15 cellular contexts compared by ENCODE assay signal in the genomic region with DNA sequence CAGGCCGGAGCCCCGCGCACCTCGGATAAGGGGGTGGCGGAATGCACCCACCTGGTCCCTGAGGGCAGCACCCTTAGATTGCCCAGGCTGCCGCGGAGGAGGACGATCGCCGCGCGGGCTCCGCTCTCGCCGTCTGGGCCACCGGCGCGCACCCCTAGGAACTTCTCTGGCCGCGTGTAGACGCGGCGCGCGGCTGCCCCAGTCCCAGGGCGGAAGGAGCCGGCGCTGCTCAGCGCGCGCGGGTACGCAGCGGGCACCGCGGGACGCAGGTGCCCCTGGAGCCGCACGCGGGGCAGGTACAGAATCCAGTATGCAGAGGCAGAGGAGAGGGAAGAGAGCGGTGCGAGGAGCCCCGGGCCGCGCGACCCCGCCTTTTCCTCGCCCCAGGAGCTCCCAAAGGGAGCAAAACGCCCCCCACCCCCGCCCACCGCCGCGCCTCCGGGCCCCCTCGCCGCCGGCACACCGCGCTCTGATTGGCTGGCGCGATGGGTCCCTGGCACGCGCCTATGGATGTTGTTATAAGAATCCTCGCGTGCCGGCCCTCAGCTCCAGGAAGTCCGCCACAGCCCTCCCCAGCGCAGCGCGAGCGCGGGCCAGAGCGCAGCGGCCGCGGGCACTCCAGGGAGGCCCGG. TPM values are rescaled to one million over a fixed set of nuclear protein-coding genes. Genes with fewer than 3 reads are reported as not detected.
DNase-seq lines count a peak whose midpoint lies in the region; TF ChIP-seq lines count a peak whose summit lies in the region.
"Had no signal": no experiment of that assay in that cellular context is flagged by ENCODE, and none has a peak within 500 bp of the region (broad histone marks: within the 10 kb centered on the region; RNA-seq: fewer than 3 reads in every experiment).

A gene with protein sequence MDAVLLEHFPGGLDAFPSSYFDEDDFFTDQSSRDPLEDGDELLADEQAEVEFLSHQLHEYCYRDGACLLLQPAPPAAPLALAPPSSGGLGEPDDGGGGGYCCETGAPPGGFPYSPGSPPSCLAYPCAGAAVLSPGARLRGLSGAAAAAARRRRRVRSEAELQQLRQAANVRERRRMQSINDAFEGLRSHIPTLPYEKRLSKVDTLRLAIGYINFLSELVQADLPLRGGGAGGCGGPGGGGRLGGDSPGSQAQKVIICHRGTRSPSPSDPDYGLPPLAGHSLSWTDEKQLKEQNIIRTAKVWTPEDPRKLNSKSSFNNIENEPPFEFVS (plus strand): TSS at position 549 of the 632 bp plus-strand sequence. CDS start 219 bp downstream, outside the sequence.

- no peaks in the 10 kb centered on the region for H3K4me1 Mint-ChIP-seq in activated CD4-positive, alpha-beta memory T cell treated with anti-CD3 and anti-CD28 coated beads, Interleukin-2, amount 10 ng/mL, durations not matched to agents 7 days and 5 days
- H3K4me1 Mint-ChIP-seq in activated CD4-positive, alpha-beta memory T cell treated with anti-CD3 and anti-CD28 coated beads for 36 hours (ENCODE audit: low read depth) = peaks cover 4% of the 10 kb centered on the region
- H3K4me1 Mint-ChIP-seq: stimulated activated memory B cell treated with anti-CD40 and anti-IgM and Interleukin-4, amounts not matched to agents 10 μg/mL and 1 μg/mL and 100 μg/mL, for 72 hours had no signal

- H3K27me3 Mint-ChIP-seq in activated CD4-positive, alpha-beta memory T cell treated with anti-CD3 and anti-CD28 coated beads, Interleukin-2, amount 10 ng/mL, durations not matched to agents 7 days and 5 days = peaks cover 63% of the 10 kb centered on the region
- peaks cover 62% of the 10 kb centered on the region for H3K27me3 Mint-ChIP-seq in activated CD4-positive, alpha-beta memory T cell treated with anti-CD3 and anti-CD28 coated beads for 36 hours

- CTCF ChIA-PET in activated CD4-positive, alpha-beta memory T cell treated with anti-CD3 and anti-CD28 coated beads, Interleukin-2, amount 10 ng/mL, durations not matched to agents 7 days and 5 days (lab: Charles Lee) = no interaction called here
- CTCF ChIA-PET in activated CD4-positive, alpha-beta memory T cell treated with anti-CD3 and anti-CD28 coated beads for 36 hours (lab: Charles Lee) = no interaction called here

- H3K36me3 ChIP-seq in SK-N-MC (ENCODE audit: insufficient read depth, low read length) (no peaks in the 10 kb centered on the region), smooth muscle cell (ENCODE audit: low read depth) (no peaks in the 10 kb centered on the region)

- POLR2A ChIA-PET in activated CD4-positive, alpha-beta memory T cell treated with anti-CD3 and anti-CD28 coated beads, Interleukin-2, amount 10 ng/mL, durations not matched to agents 7 days and 5 days (lab: Charles Lee) = no interaction called here
- POLR2A ChIA-PET in activated CD4-positive, alpha-beta memory T cell treated with anti-CD3 and anti-CD28 coated beads for 36 hours (lab: Charles Lee) = no interaction called here

- H3K4me2 ChIP-seq in smooth muscle cell = peak within 1 kb of the TSS; percentile 69

- H3K36me3 Mint-ChIP-seq in activated CD4-positive, alpha-beta memory T cell treated with anti-CD3 and anti-CD28 coated beads, Interleukin-2, amount 10 ng/mL, durations not matched to agents 7 days and 5 days (ENCODE audit: low read depth) = no peaks in the 10 kb centered on the region
- H3K36me3 Mint-ChIP-seq in activated CD4-positive, alpha-beta memory T cell treated with anti-CD3 and anti-CD28 coated beads for 36 hours = no peaks in the 10 kb centered on the region
- H3K36me3 Mint-ChIP-seq: naive thymus-derived CD4-positive, alpha-beta T cell; stimulated activated memory B cell treated with anti-CD40 and anti-IgM and Interleukin-4, amounts not matched to agents 10 μg/mL and 1 μg/mL and 100 μg/mL, for 72 hours had no signal

- TF ChIP-seq CTCF in smooth muscle cell (IDR thresholded peaks at IDR 0.05; ENCODE audit: borderline replicate concordance, insufficient read depth, poor library complexity, severe bottlenecking) = no peak
- TF ChIP-seq CTCF in GM10266 (IDR thresholded peaks at IDR 0.05; ENCODE audit: control insufficient read depth, insufficient read depth, low read depth, missing control alignments) = no peak

- H4K20me1 ChIP-seq in smooth muscle cell (ENCODE audit: low read depth) = no peaks in the 10 kb centered on the region

- intact Hi-C loops in activated CD4-positive, alpha-beta memory T cell treated with anti-CD3 and anti-CD28 coated beads for 36 hours (cut with micrococcal nuclease) = loop anchor here (2.0 to 10.0 kb wide), 2 partner anchors 19 to 503 kb away; no protein-coding TSS in a partner anchor

- peak within 1 kb of the TSS; percentile 47 for H3K27ac Mint-ChIP-seq in activated CD4-positive, alpha-beta memory T cell treated with anti-CD3 and anti-CD28 coated beads, Interleukin-2, amount 10 ng/mL, durations not matched to agents 7 days and 5 days
- no peak within 1 kb of the TSS for H3K27ac Mint-ChIP-seq in activated CD4-positive, alpha-beta memory T cell treated with anti-CD3 and anti-CD28 coated beads for 36 hours
- H3K27ac Mint-ChIP-seq: stimulated activated memory B cell treated with anti-CD40 and anti-IgM and Interleukin-4, amounts not matched to agents 10 μg/mL and 1 μg/mL and 100 μg/mL, for 72 hours had no signal

- no peaks in the 10 kb centered on the region for H3F3A ChIP-seq in smooth muscle cell (ENCODE audit: low read depth)

- no peaks in the 10 kb centered on the region for H3K79me2 ChIP-seq in smooth muscle cell (ENCODE audit: low read depth)

- H3K27me3 ChIP-seq in smooth muscle cell (ENCODE audit: low read depth) = peaks cover 99% of the 10 kb centered on the region

- no peak for DNase-seq in activated CD4-positive, alpha-beta memory T cell treated with anti-CD3 and anti-CD28 coated beads, Interleukin-2, amount 10 ng/mL, durations not matched to agents 7 days and 5 days
- no peak for DNase-seq in activated CD4-positive, alpha-beta memory T cell treated with anti-CD3 and anti-CD28 coated beads for 36 hours
- no peak for DNase-seq in SK-N-MC (ENCODE audit: low read depth, low spot score)
- peak; percentile 46 for DNase-seq in iPS-NIHi11 (ENCODE audit: low spot score)
- DNase-seq in smooth muscle cell (lab: John Stamatoyannopoulos, UW; ENCODE audit: unreplicated experiment) = no peak
- DNase-seq in GM10266 (ENCODE audit: extremely low spot score) = no peak
- no peak for DNase-seq in NK-92 treated with Interleukin-12 subunit alpha and Interleukin-12 subunit beta, amount 100 ng/mL, for 24 hours (lab: John Stamatoyannopoulos, UW)
- DNase-seq in NCI-H524 treated with DMSO at 0.1 percent for 48 hours (lab: John Stamatoyannopoulos, UW) = no peak
- DNase-seq: activated CD4-positive, alpha-beta T cell treated with anti-CD3 and anti-CD28 coated beads, Interleukin-2, amount 10 ng/mL, durations not matched to agents 24 days and 14 days; left colon; naive thymus-derived CD4-positive, alpha-beta T cell; NCI-H510A treated with DMSO at 0.1 percent for 48 hours; RPMI8226 had no signal

- H3K4me3 Mint-ChIP-seq in activated CD4-positive, alpha-beta memory T cell treated with anti-CD3 and anti-CD28 coated beads, Interleukin-2, amount 10 ng/mL, durations not matched to agents 7 days and 5 days = no peak within 1 kb of the TSS
- no peak within 1 kb of the TSS for H3K4me3 Mint-ChIP-seq in activated CD4-positive, alpha-beta memory T cell treated with anti-CD3 and anti-CD28 coated beads for 36 hours
- H3K4me3 Mint-ChIP-seq: activated CD4-positive, alpha-beta T cell treated with anti-CD3 and anti-CD28 coated beads, Interleukin-2, amount 10 ng/mL, durations not matched to agents 24 days and 14 days; stimulated activated memory B cell treated with anti-CD40 and anti-IgM and Interleukin-4, amounts not matched to agents 10 μg/mL and 1 μg/mL and 100 μg/mL, for 72 hours had no signal

- no peaks in the 10 kb centered on the region for H3K9me3 ChIP-seq in SK-N-MC (ENCODE audit: low read depth, low read length)
- H3K9me3 ChIP-seq in smooth muscle cell (replicated peaks; ENCODE audit: low read depth) = no peaks in the 10 kb centered on the region

- H3K27ac ChIP-seq in SK-N-MC (no peak within 1 kb of the TSS), smooth muscle cell (ENCODE audit: low read depth) (no peak within 1 kb of the TSS)
- H3K27ac ChIP-seq: epithelial cell of prostate had no signal

- peak within 1 kb of the TSS; percentile 67 for H3K4me3 ChIP-seq in SK-N-MC
- peak within 1 kb of the TSS; percentile 13 for H3K4me3 ChIP-seq in smooth muscle cell

- H3K9me3 Mint-ChIP-seq in activated CD4-positive, alpha-beta memory T cell treated with anti-CD3 and anti-CD28 coated beads, Interleukin-2, amount 10 ng/mL, durations not matched to agents 7 days and 5 days = no peaks in the 10 kb centered on the region
- H3K9me3 Mint-ChIP-seq in activated CD4-positive, alpha-beta memory T cell treated with anti-CD3 and anti-CD28 coated beads for 36 hours = no peaks in the 10 kb centered on the region
- H3K9me3 Mint-ChIP-seq: stimulated activated memory B cell treated with anti-CD40 and anti-IgM and Interleukin-4, amounts not matched to agents 10 μg/mL and 1 μg/mL and 100 μg/mL, for 72 hours had no signal

- WGBS in smooth muscle cell (ENCODE audit: low lambda C conversion rate) = 3% methylated on average over 68 of the region's 77 CpGs

- no peak within 1 kb of the TSS for H2AFZ ChIP-seq in smooth muscle cell (ENCODE audit: low read depth)

- H3K9ac ChIP-seq in SK-N-MC (ENCODE audit: insufficient read length) (no peak within 1 kb of the TSS), smooth muscle cell (ENCODE audit: low read depth) (no peak within 1 kb of the TSS)

- peaks cover 17% of the 10 kb centered on the region for H3K4me1 ChIP-seq in smooth muscle cell (ENCODE audit: low read depth)

RNA-seq across cellular contexts. Expression of the gene that starts here (rescaled TPM):
- not detected for total RNA-seq in activated CD4-positive, alpha-beta memory T cell treated with anti-CD3 and anti-CD28 coated beads, Interleukin-2, amount 10 ng/mL, durations not matched to agents 7 days and 5 days
- not detected for total RNA-seq in activated CD4-positive, alpha-beta memory T cell treated with anti-CD3 and anti-CD28 coated beads for 36 hours
- not detected in 2 replicates for total RNA-seq in smooth muscle cell
- polyA plus RNA-seq in smooth muscle cell = 0.17 TPM in 1 of 2 replicates, not detected in the other
- total RNA-seq: activated CD4-positive, alpha-beta T cell treated with anti-CD3 and anti-CD28 coated beads, Interleukin-2, amount 10 ng/mL, durations not matched to agents 24 days and 14 days; left colon; naive thymus-derived CD4-positive, alpha-beta T cell had no signal
- polyA plus RNA-seq: naive thymus-derived CD4-positive, alpha-beta T cell had no signal
